In genomic region chr15:90067953-90068613, GRCh38 we compare ENCODE assay signal across 16 cellular contexts. TPM values are rescaled to one million over a fixed set of nuclear protein-coding genes. Genes with fewer than 3 reads are reported as not detected.
A peak's percentile ranks its signal among the peaks of the same experiment; 100 is the strongest.
DNase-seq lines count a peak whose midpoint lies in the region; ATAC-seq, FAIRE-seq and TF ChIP-seq lines count a peak whose summit lies in the region.
"Had no signal": no experiment of that assay in that cellular context is flagged by ENCODE, and none has a peak within 500 bp of the region (broad histone marks: within the 10 kb centered on the region; RNA-seq: fewer than 3 reads in every experiment).

No MANE protein-coding gene starts in this region.

- POLR2A ChIA-PET in endothelial cell of umbilical vein (lab: Charles Lee), result no interaction called here

- 0 out of 2 replicates have a peak, but pooled peaks cover 7% of the 10 kb centered on the region for H4K20me1 ChIP-seq in BLaER1
- H4K20me1 ChIP-seq in endothelial cell of umbilical vein (replicated peaks; ENCODE audit: control insufficient read depth, extremely low read depth, insufficient read depth, low read length), result no peaks in the 10 kb centered on the region

- H3K9me3 ChIP-seq in BLaER1 (no peaks in the 10 kb centered on the region), RWPE2 (ENCODE audit: severe bottlenecking) (no peaks in the 10 kb centered on the region), endothelial cell of umbilical vein (replicated peaks; ENCODE audit: control insufficient read depth, insufficient read depth, low read length) (no peaks in the 10 kb centered on the region)
- H3K9me3 ChIP-seq: Caco-2, HAP-1 had no signal

- intact Hi-C loops in endothelial cell of umbilical vein (cut with micrococcal nuclease), result no loop called here
- intact Hi-C loops in posterior vena cava (cut with DNase I), result loop anchor here (5.0 to 10.0 kb wide), 2 partner anchors 63 to 166 kb away; partner anchors contain the start of gene ZNF710 (in 1 of the 2)

- H3K27ac ChIP-seq in BLaER1, result 0 out of 2 replicates have a peak overlapping the region, but pooled peaks have one; percentile 40
- no peak overlapping the region for H3K27ac ChIP-seq in RWPE2 (ENCODE audit: poor library complexity, severe bottlenecking)
- no peak overlapping the region for H3K27ac ChIP-seq in endothelial cell of umbilical vein (ENCODE audit: insufficient read depth, low read depth, low read length)

- CTCF ChIA-PET in endothelial cell of umbilical vein (lab: Charles Lee), result interaction anchor here (1.1 to 1.7 kb wide), 2 partner anchors 33 to 170 kb away, joined by 3 to 5 read pairs; no protein-coding TSS in a partner anchor

- TSS peak; percentile 19 for BruUV-seq in endothelial cell of umbilical vein (replicated peaks; lab: Mats Ljungman, UMichigan)

- H3K9me1 ChIP-seq in endothelial cell of umbilical vein (replicated peaks; ENCODE audit: control insufficient read depth, extremely low read depth, insufficient read depth, low read length), result no peaks in the 10 kb centered on the region

- TF ChIP-seq CTCF in RWPE2 (IDR thresholded peaks at IDR 0.05; ENCODE audit: poor library complexity, severe bottlenecking), result no peak
- no peak for TF ChIP-seq CTCF in endothelial cell of umbilical vein (IDR thresholded peaks at IDR 0.05; ENCODE audit: extremely low read depth in 1 of 2, insufficient read depth in 1 of 2, low read depth in 1 of 2, low read length in 2 of 2)

- H3K36me3 ChIP-seq in BLaER1 (peaks cover 46% of the 10 kb centered on the region), RWPE2 (ENCODE audit: low read depth) (peaks cover 34% of the 10 kb centered on the region), endothelial cell of umbilical vein (ENCODE audit: control insufficient read depth in 2 of 2, extremely low read depth in 1 of 2, insufficient read depth in 2 of 2, low read length in 2 of 2) (peaks cover 2 to 11% of the 10 kb centered on the region in 2 experiments)
- H3K36me3 ChIP-seq: HAP-1 had no signal

- ATAC-seq in RWPE2 (ENCODE audit: low read depth), result no peak
- no peak for ATAC-seq in left lobe of liver
- ATAC-seq: HepG2 had no signal

- FAIRE-seq in endothelial cell of umbilical vein (lab: Jason Lieb, UNC) (no peak), RCC 7860 (lab: Jason Lieb, UNC) (no peak)
- FAIRE-seq: D721Med, GM19239, HepG2 had no signal

- H3K79me2 ChIP-seq in endothelial cell of umbilical vein (ENCODE audit: control insufficient read depth, insufficient read depth, low read length), result peaks cover 7% of the 10 kb centered on the region

- H3K9ac ChIP-seq in BLaER1 (no peak overlapping the region), endothelial cell of umbilical vein (replicated peaks; ENCODE audit: extremely low read depth, insufficient read depth, low read length) (no peak overlapping the region)

- no peak for TF ChIP-seq POLR2A in endothelial cell of umbilical vein (IDR thresholded peaks at IDR 0.05; ENCODE audit: low read depth, low read length)

- dilution Hi-C loops in endothelial cell of umbilical vein (cut with MboI; ENCODE audit: extremely low pct_ligation_motif_present, low sequenced_read_pairs), result no loop called here

- H2AFZ ChIP-seq in endothelial cell of umbilical vein (ENCODE audit: low read depth, low read length), result no peak overlapping the region

- no peak overlapping the region for H3K4me3 ChIP-seq in BLaER1
- no peak overlapping the region for H3K4me3 ChIP-seq in RWPE2 (ENCODE audit: severe bottlenecking)
- no peak overlapping the region for H3K4me3 ChIP-seq in endothelial cell of umbilical vein (replicated peaks in 1 of 3; ENCODE audit: insufficient read depth in 1 of 3, low read depth in 1 of 3, low read length in 3 of 3)
- H3K4me3 ChIP-seq: HAP-1 had no signal

- DNase-seq in RWPE2 (ENCODE audit: low spot score) (peak; percentile 75), endothelial cell of umbilical vein (ENCODE audit: low read depth, low spot score) (no peak), posterior vena cava (ENCODE audit: low spot score) (peak; percentile 83), RCC 7860 (ENCODE audit: low spot score) (no peak), left lobe of liver (ENCODE audit: low spot score) (no peak)
- DNase-seq in stimulated activated CD4-positive, alpha-beta T cell treated with anti-CD3 and anti-CD28 coated beads, Interleukin-15, amount 100 ng/mL, for 24 hours, result no peak
- DNase-seq: C1 segment of cervical spinal cord; Caco-2; CD4-positive, alpha-beta T cell; DMS79 treated with DMSO at 0.1 percent for 48 hours; GF-D8 had no signal

- H3K4me1 ChIP-seq in BLaER1 (peaks cover 63% of the 10 kb centered on the region), RWPE2 (ENCODE audit: insufficient read depth, poor library complexity, severe bottlenecking) (no peaks in the 10 kb centered on the region), endothelial cell of umbilical vein (ENCODE audit: control insufficient read depth, extremely low read depth, insufficient read depth, low read length) (peaks cover 23% of the 10 kb centered on the region)
- H3K4me1 ChIP-seq: Caco-2, HAP-1 had no signal

- H3K27me3 ChIP-seq in BLaER1 (no peaks in the 10 kb centered on the region), RWPE2 (ENCODE audit: insufficient read depth, poor library complexity, severe bottlenecking) (no peaks in the 10 kb centered on the region), endothelial cell of umbilical vein (ENCODE audit: control insufficient read depth in 2 of 2, insufficient read depth in 2 of 2, low read length in 2 of 2) (no peaks in the 10 kb centered on the region)

- H3K4me2 ChIP-seq in BLaER1 (no peak overlapping the region), endothelial cell of umbilical vein (ENCODE audit: insufficient read depth, low read length) (no peak overlapping the region)

TF ChIP-seq in endothelial cell of umbilical vein, 7 proteins besides CTCF, POLR2A, EP300 and RAD21:
- TF ChIP-seq GATA2 (IDR thresholded peaks at IDR 0.05; ENCODE audit: insufficient read depth, insufficient read length, low read depth, low read length) (no peak), MYC (IDR thresholded peaks at IDR 0.05; ENCODE audit: low read depth, low read length) (no peak), JUN (IDR thresholded peaks at IDR 0.05; ENCODE audit: borderline replicate concordance, insufficient read depth, insufficient read length, low read depth) (no peak), POLR2AphosphoS5 (IDR thresholded peaks at IDR 0.05; ENCODE audit: insufficient read depth, low read depth, low read length) (no peak), EZH2 (IDR thresholded peaks at IDR 0.05; ENCODE audit: borderline replicate concordance, low read depth, low read length, severe bottlenecking) (no peak), FOS (IDR thresholded peaks at IDR 0.05; ENCODE audit: borderline replicate concordance, insufficient read depth, low read length) (no peak)
- TF ChIP-seq, protein P1, sequence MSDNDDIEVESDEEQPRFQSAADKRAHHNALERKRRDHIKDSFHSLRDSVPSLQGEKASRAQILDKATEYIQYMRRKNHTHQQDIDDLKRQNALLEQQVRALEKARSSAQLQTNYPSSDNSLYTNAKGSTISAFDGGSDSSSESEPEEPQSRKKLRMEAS (IDR thresholded peaks at IDR 0.05; ENCODE audit: insufficient read depth, insufficient read length), result no peak

RNA-seq across cellular contexts. Expression of gene IDH2, which starts 34.2 kb away (rescaled TPM):
- total RNA-seq in endothelial cell of umbilical vein, result 127 and 133 TPM in 2 replicates
- polyA plus RNA-seq in endothelial cell of umbilical vein, result 123 and 137 TPM in 2 replicates
- polyA plus RNA-seq in endothelial cell of umbilical vein (2011; cell fraction: cytosol; rRNA removed), result 123 and 138 TPM in 2 replicates
- polyA plus RNA-seq in endothelial cell of umbilical vein (2011; cell fraction: nucleus; rRNA removed), result 64.9 and 74.7 TPM in 2 replicates
- 89.9 and 111 TPM in 2 replicates for polyA plus RNA-seq in endothelial cell of umbilical vein (2012)
- polyA minus RNA-seq in endothelial cell of umbilical vein, result 127 and 130 TPM in 2 replicates
- 16.5 TPM for polyA minus RNA-seq in endothelial cell of umbilical vein (2011; cell fraction: cytosol; rRNA and poly(A)+ RNA removed)
- 19.8 and 20.1 TPM in 2 replicates for polyA minus RNA-seq in endothelial cell of umbilical vein (2011; cell fraction: nucleus; rRNA and poly(A)+ RNA removed)
- 100 to 1,000 TPM in 1 of 2 donors, 10 to 100 TPM in 1; 68.7 to 103 TPM for total RNA-seq in posterior vena cava
- total RNA-seq in left lobe of liver, result 292 TPM

Comparison
In these comparisons a context has a peak if more than half of its experiments do, and no peak if none do; other contexts are left out.
1. DNase-seq: peak in RWPE2 (single experiment) and posterior vena cava (single experiment); none in endothelial cell of umbilical vein (single experiment), RCC 7860 (single experiment), left lobe of liver (single experiment) and stimulated activated CD4-positive, alpha-beta T cell treated with anti-CD3 and anti-CD28 coated beads, Interleukin-15, amount 100 ng/mL, for 24 hours (single experiment).